ENCODE assay signal across 8 cellular contexts in genomic region chr10:100349087-100349486, GRCh38. TPM values are rescaled to one million over a fixed set of nuclear protein-coding genes. Genes with fewer than 3 reads are reported as not detected.
DNase-seq lines count a peak whose midpoint lies in the region; ATAC-seq and TF ChIP-seq lines count a peak whose summit lies in the region.

No MANE protein-coding gene starts in this region.

- CTCF ChIA-PET in MCF 10A (lab: Yijun Ruan, JAX) = interaction anchor here (0.9 to 19.8 kb wide), 13 partner anchors 8 to 529 kb away, joined by 3 to 372 read pairs (median 6); no protein-coding TSS in a partner anchor

- no peak for DNase-seq in MCF 10A (ENCODE audit: unreplicated experiment)
- DNase-seq in breast epithelium (ENCODE audit: low spot score in 2 of 2) = no peak
- no peak for DNase-seq in activated naive CD8-positive, alpha-beta T cell treated with anti-CD3 and anti-CD28 coated beads for 36 hours
- no peak for DNase-seq in upper lobe of left lung
- no peak for DNase-seq in NCI-H1436 (lab: John Stamatoyannopoulos, UW)

- BruUV-seq in MCF 10A (replicated peaks; lab: Mats Ljungman, UMichigan) = no TSS peak

- no peaks in the 10 kb centered on the region for H3K27me3 Mint-ChIP-seq in MCF 10A (ENCODE audit: insufficient read depth, unreplicated experiment)
- H3K27me3 Mint-ChIP-seq in activated naive CD8-positive, alpha-beta T cell treated with anti-CD3 and anti-CD28 coated beads for 36 hours = no peaks in the 10 kb centered on the region

- H3K4me3 ChIP-seq in breast epithelium (no peak overlapping the region), iPS-20b (ENCODE audit: low read length) (peak overlapping the region; percentile 98), upper lobe of left lung (peak overlapping the region in 3 of 4 donors; percentile 73 to 75 (median 74))

- no peaks in the 10 kb centered on the region for H3K36me3 ChIP-seq in breast epithelium
- H3K36me3 ChIP-seq in iPS-20b (ENCODE audit: insufficient read depth, low read depth, low read length) = peaks cover 66% of the 10 kb centered on the region
- peaks cover under 1 to 23% (median 9%) of the 10 kb centered on the region in 4 donors for H3K36me3 ChIP-seq in upper lobe of left lung

- H3K27me3 ChIP-seq in breast epithelium (no peaks in the 10 kb centered on the region), iPS-20b (ENCODE audit: insufficient read depth, low read length) (no peaks in the 10 kb centered on the region), upper lobe of left lung (no peaks in the 10 kb centered on the region)

- peaks cover 0 to 3% of the 10 kb centered on the region in 2 donors for H3K4me1 ChIP-seq in breast epithelium
- peaks cover 30% of the 10 kb centered on the region for H3K4me1 ChIP-seq in iPS-20b (ENCODE audit: insufficient read depth, low read length)
- H3K4me1 ChIP-seq in upper lobe of left lung = peaks cover 14 to 56% (median 15%) of the 10 kb centered on the region in 4 donors

- peaks cover 48% of the 10 kb centered on the region for H3K36me3 Mint-ChIP-seq in MCF 10A (ENCODE audit: insufficient read depth, unreplicated experiment)
- peaks cover 68% of the 10 kb centered on the region for H3K36me3 Mint-ChIP-seq in activated naive CD8-positive, alpha-beta T cell treated with anti-CD3 and anti-CD28 coated beads for 36 hours

- no peaks in the 10 kb centered on the region for H3K9me3 Mint-ChIP-seq in MCF 10A (ENCODE audit: unreplicated experiment)
- no peaks in the 10 kb centered on the region for H3K9me3 Mint-ChIP-seq in activated naive CD8-positive, alpha-beta T cell treated with anti-CD3 and anti-CD28 coated beads for 36 hours

- H3K4me3 Mint-ChIP-seq in MCF 10A (ENCODE audit: unreplicated experiment) = peak overlapping the region; percentile 97
- H3K4me3 Mint-ChIP-seq in activated naive CD8-positive, alpha-beta T cell treated with anti-CD3 and anti-CD28 coated beads for 36 hours = peak overlapping the region; percentile 95

- H3K9ac ChIP-seq in iPS-20b (ENCODE audit: low read depth, low read length) = peak overlapping the region; percentile 98; the same call in 1 of the 2 replicates

- TF ChIP-seq CTCF in MCF 10A (IDR thresholded peaks at IDR 0.05; ENCODE audit: unreplicated experiment) (no peak), breast epithelium (IDR thresholded peaks at IDR 0.05) (no peak), upper lobe of left lung (IDR thresholded peaks at IDR 0.05) (no peak)

- ATAC-seq in upper lobe of left lung (ENCODE audit: low FRiP score in 2 of 2) = no peak
- no peak for ATAC-seq in HG02981 (IDR thresholded peaks at IDR 0.05; ENCODE audit: unreplicated experiment)
- ATAC-seq in HG03469 (IDR thresholded peaks at IDR 0.05; ENCODE audit: unreplicated experiment) = no peak

- H3K27ac ChIP-seq in breast epithelium = no peak overlapping the region
- H3K27ac ChIP-seq in iPS-20b (ENCODE audit: low read length) = no peak overlapping the region
- peak overlapping the region in 2 of 4 donors; percentile 92 to 93 for H3K27ac ChIP-seq in upper lobe of left lung

- 73% methylated on average over 5 of the region's 5 CpGs for WGBS in upper lobe of left lung, 2 donors

- intact Hi-C loops in MCF 10A (cut with micrococcal nuclease) = no loop called here
- intact Hi-C loops in breast epithelium (cut with DNase I; ENCODE audit: low total_unique reads) = no loop called here

- POLR2A ChIA-PET in MCF 10A (lab: Yijun Ruan, JAX) = interaction anchor here (0.7 to 16.6 kb wide), 6 partner anchors 16 to 181 kb away, joined by 3 to 493 read pairs (median 5); partner anchors contain the start of genes BLOC1S2 and NDUFB8

- TF ChIP-seq POLR2A in breast epithelium (IDR thresholded peaks at IDR 0.05) (no peak), upper lobe of left lung (IDR thresholded peaks at IDR 0.05) (no peak)

- no peaks in the 10 kb centered on the region for H3K9me3 ChIP-seq in breast epithelium
- no peaks in the 10 kb centered on the region for H3K9me3 ChIP-seq in iPS-20b (ENCODE audit: insufficient read depth, low read depth, low read length)
- H3K9me3 ChIP-seq in upper lobe of left lung = no peaks in the 10 kb centered on the region

- TF ChIP-seq EP300 in upper lobe of left lung (IDR thresholded peaks at IDR 0.05) = no peak

- H3K27ac Mint-ChIP-seq in MCF 10A (ENCODE audit: low read depth, unreplicated experiment) = peak overlapping the region; percentile 57
- peak overlapping the region; percentile 22 for H3K27ac Mint-ChIP-seq in activated naive CD8-positive, alpha-beta T cell treated with anti-CD3 and anti-CD28 coated beads for 36 hours

- H3K4me1 Mint-ChIP-seq in MCF 10A (ENCODE audit: insufficient read depth, unreplicated experiment) = peaks cover 47% of the 10 kb centered on the region
- H3K4me1 Mint-ChIP-seq in activated naive CD8-positive, alpha-beta T cell treated with anti-CD3 and anti-CD28 coated beads for 36 hours = peaks cover 45% of the 10 kb centered on the region

RNA-seq across cellular contexts. Expression of gene SCD, which starts 2.1 kb away (rescaled TPM):
- total RNA-seq in MCF 10A (2022) (101 and 179 TPM in 2 replicates), breast epithelium (100 to 1,000 TPM in 2 of 3 donors, 10 to 100 TPM in 1; 72.8 to 461 (median 112) TPM), upper lobe of left lung (100 to 1,000 TPM; 108 to 464 (median 251) TPM)
- total RNA-seq in activated naive CD8-positive, alpha-beta T cell treated with anti-CD3 and anti-CD28 coated beads for 36 hours = 100 to 1,000 TPM; 231 to 232 TPM

RNA-seq across cellular contexts. Expression of gene PKD2L1, which starts 19.1 kb away (rescaled TPM):
- total RNA-seq in MCF 10A (2022) = not detected in 2 replicates
- total RNA-seq in breast epithelium = 1 to 10 TPM in 1 of 3 donors, under 1 TPM in 1, not detected in 1; 0.32 to 1.5 TPM
- not detected for total RNA-seq in activated naive CD8-positive, alpha-beta T cell treated with anti-CD3 and anti-CD28 coated beads for 36 hours
- total RNA-seq in upper lobe of left lung = 1 to 10 TPM in 5 of 6 donors, under 1 TPM in 1; 0.61 to 8.4 (median 2.0) TPM

Comparison
In these comparisons a context has a peak if more than half of its experiments do, and no peak if none do; other contexts are left out.
1. H3K4me3 ChIP-seq: peak in iPS-20b (single experiment) and upper lobe of left lung (3 of 4); none in breast epithelium (0 of 3).